8 cellular contexts compared by ENCODE assay signal in genomic region chr5:14628346-14628745, GRCh38. TPM values are rescaled to one million over a fixed set of nuclear protein-coding genes. Genes with fewer than 3 reads are reported as not detected.
A peak's percentile ranks its signal among the peaks of the same experiment; 100 is the strongest.
DNase-seq lines count a peak whose midpoint lies in the region; ATAC-seq and TF ChIP-seq lines count a peak whose summit lies in the region.

No MANE protein-coding gene starts in this region.

- H3K36me3 Mint-ChIP-seq in CD8-positive, alpha-beta memory T cell: no peaks in the 10 kb centered on the region
- H3K36me3 Mint-ChIP-seq in activated CD4-positive, alpha-beta memory T cell treated with anti-CD3 and anti-CD28 coated beads for 36 hours: no peaks in the 10 kb centered on the region

- no peaks in the 10 kb centered on the region for H3K27me3 ChIP-seq in CD8-positive, alpha-beta memory T cell (ENCODE audit: insufficient read depth, low read length, poor library complexity, severe bottlenecking)
- no peaks in the 10 kb centered on the region for H3K27me3 ChIP-seq in Karpas-422 (ENCODE audit: low read length)

- no peaks in the 10 kb centered on the region for H3K9me3 ChIP-seq in CD8-positive, alpha-beta memory T cell (ENCODE audit: low read length)
- no peaks in the 10 kb centered on the region for H3K9me3 ChIP-seq in Karpas-422 (ENCODE audit: low read length)

- no peak for ATAC-seq in GM18873 (IDR thresholded peaks at IDR 0.05; ENCODE audit: low FRiP score, unreplicated experiment)

- H3K4me3 Mint-ChIP-seq in CD8-positive, alpha-beta memory T cell: no peak overlapping the region
- H3K4me3 Mint-ChIP-seq in activated CD4-positive, alpha-beta memory T cell treated with anti-CD3 and anti-CD28 coated beads for 36 hours: no peak overlapping the region

- DNase-seq in CD8-positive, alpha-beta memory T cell: peak; percentile 8 to 69 (median 31)
- peak; percentile 83 for DNase-seq in Karpas-422
- DNase-seq in activated CD4-positive, alpha-beta memory T cell treated with anti-CD3 and anti-CD28 coated beads for 36 hours: peak; percentile 62
- DNase-seq in fibroblast of mammary gland (ENCODE audit: low read depth): peak; percentile 56
- DNase-seq in stimulated activated CD4-positive, alpha-beta T cell treated with anti-CD3 and anti-CD28 coated beads, Interleukin-1b, Interleukin-23, amount 100 ng/mL, for 1 hour (ENCODE audit: low read depth in 2 of 2): peak; percentile 1 to 28
- DNase-seq in anterior cingulate cortex (lab: John Stamatoyannopoulos, UW): no peak
- DNase-seq in posterior cingulate gyrus: no peak

- peaks cover 0 to 8% of the 10 kb centered on the region in 2 donors for H3K27me3 Mint-ChIP-seq in CD8-positive, alpha-beta memory T cell
- peaks cover 2% of the 10 kb centered on the region for H3K27me3 Mint-ChIP-seq in activated CD4-positive, alpha-beta memory T cell treated with anti-CD3 and anti-CD28 coated beads for 36 hours

- no peaks in the 10 kb centered on the region for H3K36me3 ChIP-seq in CD8-positive, alpha-beta memory T cell (ENCODE audit: insufficient read depth, low read length)
- no peaks in the 10 kb centered on the region for H3K36me3 ChIP-seq in Karpas-422 (ENCODE audit: insufficient read depth, low read length)

- no peak overlapping the region for H3K9ac ChIP-seq in Karpas-422 (ENCODE audit: low read length)

- no peaks in the 10 kb centered on the region for H3K9me3 Mint-ChIP-seq in CD8-positive, alpha-beta memory T cell
- H3K9me3 Mint-ChIP-seq in activated CD4-positive, alpha-beta memory T cell treated with anti-CD3 and anti-CD28 coated beads for 36 hours: peaks cover 9% of the 10 kb centered on the region

- no peak overlapping the region for H3K4me3 ChIP-seq in CD8-positive, alpha-beta memory T cell (ENCODE audit: low read length)
- H3K4me3 ChIP-seq in Karpas-422 (ENCODE audit: low read length) (no peak overlapping the region), fibroblast of mammary gland (ENCODE audit: control insufficient read depth, low read depth, low read length) (no peak overlapping the region)

- H4K20me1 ChIP-seq in Karpas-422 (ENCODE audit: insufficient read depth, low read depth, low read length): no peaks in the 10 kb centered on the region

- CTCF ChIA-PET in CD8-positive, alpha-beta memory T cell (lab: Charles Lee): interaction anchor here (1.2 kb wide), 1 partner anchor 99 kb away, joined by 3 read pairs; no protein-coding TSS in a partner anchor
- CTCF ChIA-PET in activated CD4-positive, alpha-beta memory T cell treated with anti-CD3 and anti-CD28 coated beads for 36 hours (lab: Charles Lee): interaction anchor here (1.2 kb wide), 1 partner anchor 20 kb away, joined by 4 read pairs; no protein-coding TSS in a partner anchor

- no peak overlapping the region for H3K27ac Mint-ChIP-seq in CD8-positive, alpha-beta memory T cell
- H3K27ac Mint-ChIP-seq in activated CD4-positive, alpha-beta memory T cell treated with anti-CD3 and anti-CD28 coated beads for 36 hours: no peak overlapping the region

- no peaks in the 10 kb centered on the region for H3K4me1 Mint-ChIP-seq in CD8-positive, alpha-beta memory T cell
- no peaks in the 10 kb centered on the region for H3K4me1 Mint-ChIP-seq in activated CD4-positive, alpha-beta memory T cell treated with anti-CD3 and anti-CD28 coated beads for 36 hours (ENCODE audit: low read depth)

- H3K27ac ChIP-seq in CD8-positive, alpha-beta memory T cell (ENCODE audit: low read depth, low read length): no peak overlapping the region
- H3K27ac ChIP-seq in Karpas-422 (ENCODE audit: low read length): no peak overlapping the region

- H3K79me2 ChIP-seq in Karpas-422 (ENCODE audit: low read length): no peaks in the 10 kb centered on the region

- no peaks in the 10 kb centered on the region for H3K4me1 ChIP-seq in CD8-positive, alpha-beta memory T cell (ENCODE audit: insufficient read depth, low read length)
- no peaks in the 10 kb centered on the region for H3K4me1 ChIP-seq in Karpas-422 (ENCODE audit: low read length)

- H3K4me2 ChIP-seq in Karpas-422 (ENCODE audit: low read depth, low read length, poor library complexity, severe bottlenecking): no peak overlapping the region

- H3K9me2 ChIP-seq in Karpas-422 (replicated peaks; ENCODE audit: insufficient read depth, low read length): no peaks in the 10 kb centered on the region

- POLR2A ChIA-PET in CD8-positive, alpha-beta memory T cell (lab: Charles Lee): no interaction called here
- POLR2A ChIA-PET in activated CD4-positive, alpha-beta memory T cell treated with anti-CD3 and anti-CD28 coated beads for 36 hours (lab: Charles Lee): no interaction called here

- intact Hi-C loops in activated CD4-positive, alpha-beta memory T cell treated with anti-CD3 and anti-CD28 coated beads for 36 hours (cut with micrococcal nuclease): no loop called here
- intact Hi-C loops in posterior cingulate gyrus (cut with DNase I): no loop called here

- no peak overlapping the region for H2AFZ ChIP-seq in Karpas-422 (ENCODE audit: low read length)

- TF ChIP-seq CTCF in fibroblast of mammary gland (conservative IDR thresholded peaks at IDR 0.05; ENCODE audit: control insufficient read depth, insufficient read depth, low read depth, low read length): no peak

RNA-seq across cellular contexts. Expression of gene OTULIN, which starts 36.2 kb away (rescaled TPM):
- 10 to 100 TPM; 86.2 to 87.6 TPM for total RNA-seq in CD8-positive, alpha-beta memory T cell
- 28.1 TPM for polyA plus RNA-seq in CD8-positive, alpha-beta memory T cell
- 27.0 and 31.0 TPM in 2 replicates for total RNA-seq in Karpas-422 (2014; rRNA removed; shearing (Covaris generic); ENCODE audit: low replicate concordance)
- total RNA-seq in activated CD4-positive, alpha-beta memory T cell treated with anti-CD3 and anti-CD28 coated beads for 36 hours: 10 to 100 TPM; 53.3 to 53.6 TPM

RNA-seq across cellular contexts. Expression of gene OTULINL, which starts 46.8 kb away (rescaled TPM):
- 10 to 100 TPM; 15.4 to 19.6 TPM for total RNA-seq in CD8-positive, alpha-beta memory T cell
- polyA plus RNA-seq in CD8-positive, alpha-beta memory T cell: 24.5 TPM
- not detected in 2 replicates for total RNA-seq in Karpas-422 (2014; rRNA removed; shearing (Covaris generic); ENCODE audit: low replicate concordance)
- 10 to 100 TPM; 12.2 to 12.3 TPM for total RNA-seq in activated CD4-positive, alpha-beta memory T cell treated with anti-CD3 and anti-CD28 coated beads for 36 hours

Comparison
In these comparisons a context has a peak if more than half of its experiments do, and no peak if none do; other contexts are left out.
1. DNase-seq: peak in CD8-positive, alpha-beta memory T cell (5 of 5), Karpas-422 (single experiment), activated CD4-positive, alpha-beta memory T cell treated with anti-CD3 and anti-CD28 coated beads for 36 hours (single experiment), fibroblast of mammary gland (single experiment) and stimulated activated CD4-positive, alpha-beta T cell treated with anti-CD3 and anti-CD28 coated beads, Interleukin-1b, Interleukin-23, amount 100 ng/mL, for 1 hour (2 of 2); none in anterior cingulate cortex (0 of 58) and posterior cingulate gyrus (0 of 10).
2. RNA of gene OTULINL, which starts 46.8 kb away (total RNA-seq): 15.4 to 19.6 TPM in CD8-positive, alpha-beta memory T cell and 12.2 to 12.3 TPM in activated CD4-positive, alpha-beta memory T cell treated with anti-CD3 and anti-CD28 coated beads for 36 hours; not detected in Karpas-422; every median in the first group is over 10 times any median in the second.